Comparison of ENCODE assay signal across 1 cellular context in genomic region chr17:36074365-36074764, GRCh38.
TF ChIP-seq lines count a peak whose summit lies in the region.

No MANE protein-coding gene starts in this region.

TF ChIP-seq in GM12878, 131 proteins besides CTCF, POLR2A, EP300 and RAD21:
- no peak for TF ChIP-seq BACH1 (IDR thresholded peaks at IDR 0.05; ENCODE audit: borderline replicate concordance)
- TF ChIP-seq RUNX3 (IDR thresholded peaks at IDR 0.05; ENCODE audit: low read length): peak; percentile 64
- TF ChIP-seq SKIL (IDR thresholded peaks at IDR 0.05; ENCODE audit: low read depth, poor library complexity, severe bottlenecking): peak; percentile 36
- 0 out of 2 replicates have a peak, but pooled peaks have one; percentile 23 for TF ChIP-seq NFIC (IDR thresholded peaks at IDR 0.05; ENCODE audit: low read depth, low read length)
- no peak for TF ChIP-seq PML (IDR thresholded peaks at IDR 0.05; ENCODE audit: low read length)
- peak; percentile 26; the same call in 1 of the 2 replicates for TF ChIP-seq IKZF1 (conservative IDR thresholded peaks at IDR 0.05)
- peak; percentile 54; the same call in 1 of the 2 replicates for TF ChIP-seq JUNB (IDR thresholded peaks at IDR 0.05)
- peak; percentile 49 to 51 for TF ChIP-seq IKZF2 (IDR thresholded peaks at IDR 0.05)
- TF ChIP-seq IRF4 (IDR thresholded peaks at IDR 0.05; ENCODE audit: low read depth, low read length): peak; percentile 42
- TF ChIP-seq SPI1 (IDR thresholded peaks at IDR 0.05; ENCODE audit: borderline replicate concordance, insufficient read depth, low read depth, low read length): no peak
- TF ChIP-seq ZBED1 (IDR thresholded peaks at IDR 0.05; ENCODE audit: borderline replicate concordance): no peak
- no peak for TF ChIP-seq JUND (IDR thresholded peaks at IDR 0.05; ENCODE audit: low read depth, low read length)
- TF ChIP-seq PKNOX1 (IDR thresholded peaks at IDR 0.05): no peak
